In the genomic region with DNA sequence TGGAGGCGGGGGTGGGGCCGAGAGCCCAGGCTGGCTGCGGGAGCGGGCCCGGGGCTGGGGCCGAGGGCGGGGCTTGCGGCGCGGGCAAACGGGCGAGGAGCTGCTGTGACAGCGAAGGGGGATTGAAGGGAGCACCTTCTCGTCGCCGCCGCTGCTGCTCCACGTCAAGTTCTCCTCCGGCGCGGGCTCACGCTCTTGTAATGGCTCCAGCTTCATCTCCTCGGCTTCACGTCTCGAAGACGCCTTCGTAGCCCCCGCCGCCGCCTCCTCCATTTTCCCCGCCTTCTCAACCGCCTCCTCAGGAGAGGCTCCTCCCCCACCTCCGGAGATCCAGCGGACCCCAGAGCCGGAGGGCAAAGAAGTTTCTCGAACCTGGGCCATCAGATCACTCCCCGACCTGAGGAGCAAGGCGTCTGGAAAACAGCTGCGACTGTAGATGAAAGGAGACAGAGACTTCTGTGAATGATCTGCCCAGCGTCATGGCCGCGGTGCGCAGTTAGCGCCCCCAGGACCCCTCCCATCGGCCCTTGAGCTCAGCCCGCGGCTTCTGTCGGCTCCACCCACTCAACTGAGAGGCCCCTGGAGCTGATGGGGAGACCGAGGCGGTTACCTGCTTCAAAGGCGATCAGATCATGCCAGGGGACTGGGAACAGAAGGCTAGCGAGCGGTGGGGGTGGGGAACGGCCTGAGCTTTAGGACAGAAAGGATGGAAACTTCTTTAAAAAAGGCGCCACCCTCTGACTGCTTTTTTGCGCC, we compare ENCODE assay signal across 1 cellular context.
TF ChIP-seq lines count a peak whose summit lies in the region.

No MANE protein-coding gene starts in this region.

TF ChIP-seq in SK-N-SH, 30 proteins besides CTCF, POLR2A, EP300 and RAD21 (continued from another document):
- no peak for TF ChIP-seq MEF2A (IDR thresholded peaks at IDR 0.05; ENCODE audit: borderline replicate concordance, low read depth)
- TF ChIP-seq NRF1 (IDR thresholded peaks at IDR 0.05; ENCODE audit: low read depth, low read length) = peak; percentile 59
- TF ChIP-seq RFX5 (IDR thresholded peaks at IDR 0.05; ENCODE audit: low read length) = no peak
- TF ChIP-seq FOXJ3 (CRISPR knock-in tag; IDR thresholded peaks at IDR 0.05) = no peak
